ENCODE assay signal across 25 cellular contexts in the genomic region with DNA sequence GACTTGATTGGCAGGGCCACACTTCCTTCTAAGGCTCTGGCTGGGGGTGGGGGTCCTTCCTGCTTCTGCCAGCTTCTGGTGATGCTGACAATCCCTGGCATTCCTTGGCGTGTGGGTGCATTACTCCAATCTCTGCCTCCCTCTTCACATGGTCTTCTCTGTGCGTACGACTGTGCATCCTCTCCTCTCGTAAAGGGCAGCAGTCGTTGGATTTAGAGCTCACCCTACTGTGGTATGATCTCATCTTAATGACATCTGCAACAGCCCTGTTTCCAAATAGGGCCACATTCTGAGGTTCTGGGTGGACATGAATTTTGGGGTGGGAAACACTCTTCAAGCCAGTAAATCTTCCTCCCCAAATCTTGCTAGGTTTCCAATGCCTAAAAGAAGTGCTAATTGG. TPM values are rescaled to one million over a fixed set of nuclear protein-coding genes. Genes with fewer than 3 reads are reported as not detected.
DNase-seq lines count a peak whose midpoint lies in the region; ATAC-seq, FAIRE-seq and TF ChIP-seq lines count a peak whose summit lies in the region.
"Had no signal": no experiment of that assay in that cellular context is flagged by ENCODE, and none has a peak within 500 bp of the region (broad histone marks: within the 10 kb centered on the region; RNA-seq: fewer than 3 reads in every experiment).

No MANE protein-coding gene starts in this region.

- peak; percentile 27 for DNase-seq in Daoy (ENCODE audit: low read depth)
- no peak for DNase-seq in HTR-8/SVneo (ENCODE audit: insufficient read length, low spot score)
- peak in 1 of 2 experiments; percentile 57 for DNase-seq in SJSA1 (ENCODE audit: low read depth in 1 of 2, low spot score in 2 of 2)
- DNase-seq in mesendoderm: peak; percentile 30
- DNase-seq in HepG2 (ENCODE audit: low spot score): no peak
- DNase-seq in activated T-cell treated with anti-CD3 and anti-CD28 coated beads, Interleukin-2, amount 50 U/mL, for 24 hours: no peak
- DNase-seq in NCI-H2171 treated with DMSO at 0.1 percent for 48 hours (lab: John Stamatoyannopoulos, UW): no peak
- DNase-seq in activated CD8-positive, alpha-beta memory T cell treated with anti-CD3 and anti-CD28 coated beads, Interleukin-2, amount 50 U/mL, for 4 hours: no peak
- DNase-seq: activated CD4-positive, alpha-beta T cell treated with anti-CD3 and anti-CD28 coated beads, Interleukin-2, amount 10 ng/mL, durations not matched to agents 7 days and 5 days; activated CD8-positive, alpha-beta memory T cell treated with anti-CD3 and anti-CD28 coated beads, Interleukin-2, amount 50 U/mL, for 48 hours; activated gamma-delta T cell treated with Interleukin-2 at 50 U/mL for 16 hours; central memory CD4-positive, alpha-beta T cell; DMS79 treated with DMSO at 0.1 percent for 48 hours; left lung; mucosa of descending colon; NCI-H2227 treated with DMSO at 0.1 percent for 48 hours; NK-92 treated with Interleukin-12 subunit alpha and Interleukin-12 subunit beta, amount 100 ng/mL, for 24 hours; Right ventricle myocardium superior; stimulated activated CD8-positive, alpha-beta memory T cell treated with anti-CD3 and anti-CD28 coated beads, Interleukin-4, amount 100 ng/mL, for 48 hours; substantia nigra; T-helper 1 cell had no signal

- no peak overlapping the region for H2BK120ac ChIP-seq in mesendoderm (ENCODE audit: low read depth, low read length)

- no peak overlapping the region for H3K56ac ChIP-seq in mesendoderm (ENCODE audit: low read length)

- H3K79me1 ChIP-seq in mesendoderm (ENCODE audit: low read length): no peaks in the 10 kb centered on the region

- WGBS in mesendoderm (ENCODE audit: extremely low coverage, insufficient coverage, low lambda C conversion rate): no CpG with 5 or more reads among the region's 5 CpGs
- WGBS in HepG2 (ENCODE audit: low lambda C conversion rate): 61% methylated on average over 5 of the region's 5 CpGs

- H3K18ac ChIP-seq in mesendoderm (ENCODE audit: low read length): no peak overlapping the region

- H3K36me3 ChIP-seq in SJSA1 (no peaks in the 10 kb centered on the region), mesendoderm (ENCODE audit: control insufficient read depth, insufficient read depth, low read length) (no peaks in the 10 kb centered on the region), HepG2 (replicated peaks in 1 of 2; ENCODE audit: control insufficient read depth in 1 of 2, insufficient read depth in 2 of 2, low read length in 2 of 2) (no peaks in the 10 kb centered on the region)
- H3K36me3 ChIP-seq: left lung, neural progenitor cell, prostate gland, vagina had no signal

- no peaks in the 10 kb centered on the region for H3K36me3 Mint-ChIP-seq in activated T-cell treated with anti-CD3 and anti-CD28 coated beads, Interleukin-2, amount 50 U/mL, for 24 hours (ENCODE audit: low read depth)
- H3K36me3 Mint-ChIP-seq: neural progenitor cell had no signal

- TF ChIP-seq RAD21 in HepG2 (CRISPR knock-in tag; IDR thresholded peaks at IDR 0.05): no peak

- H3K27ac ChIP-seq in SJSA1 (peak overlapping the region; percentile 69), mesendoderm (ENCODE audit: low read depth, low read length) (no peak overlapping the region), HepG2 (ENCODE audit: extremely low read length, insufficient read depth, low read length) (no peak overlapping the region)
- H3K27ac ChIP-seq: left lung, neural progenitor cell, prostate gland, spleen, vagina had no signal

- peak overlapping the region; percentile 54 for H2AK5ac ChIP-seq in mesendoderm (ENCODE audit: low read length)

- no peak overlapping the region for H2BK5ac ChIP-seq in mesendoderm (ENCODE audit: low read length)

- H3K9ac ChIP-seq in mesendoderm (ENCODE audit: low read length) (no peak overlapping the region), HepG2 (ENCODE audit: insufficient read depth, low read depth, low read length) (no peak overlapping the region)
- H3K9ac ChIP-seq: neural progenitor cell had no signal

- no peak overlapping the region for H4K5ac ChIP-seq in mesendoderm (ENCODE audit: low read length)

- H3K27ac Mint-ChIP-seq in activated T-cell treated with anti-CD3 and anti-CD28 coated beads, Interleukin-2, amount 50 U/mL, for 24 hours: no peak overlapping the region
- H3K27ac Mint-ChIP-seq: activated CD4-positive, alpha-beta T cell treated with anti-CD3 and anti-CD28 coated beads, Interleukin-2, amount 10 ng/mL, durations not matched to agents 7 days and 5 days; neural progenitor cell had no signal

- H3K79me2 ChIP-seq in mesendoderm (ENCODE audit: control insufficient read depth, insufficient read depth, low read length): no peaks in the 10 kb centered on the region
- no peaks in the 10 kb centered on the region for H3K79me2 ChIP-seq in HepG2 (ENCODE audit: insufficient read depth, low read length)

- H3K4me3 Mint-ChIP-seq in activated T-cell treated with anti-CD3 and anti-CD28 coated beads, Interleukin-2, amount 50 U/mL, for 24 hours: no peak overlapping the region
- H3K4me3 Mint-ChIP-seq: activated CD4-positive, alpha-beta T cell treated with anti-CD3 and anti-CD28 coated beads, Interleukin-2, amount 10 ng/mL, durations not matched to agents 7 days and 5 days; neural progenitor cell had no signal

- in situ Hi-C loops in HepG2 (cut with HindIII; ENCODE audit: extremely low pct_ligation_motif_present, low pct_unique_long_range_greater_than_20kb): no loop called here

- POLR2A ChIA-PET in HepG2 (lab: Yijun Ruan, JAX): no interaction called here

- FAIRE-seq in HTR-8/SVneo (lab: Jason Lieb, UNC) (peak; percentile 9), HepG2 (lab: Jason Lieb, UNC) (no peak)

- no peak overlapping the region for H2AFZ ChIP-seq in HepG2 (ENCODE audit: low read length)
- H2AFZ ChIP-seq: neural progenitor cell had no signal

- no peaks in the 10 kb centered on the region for H3K4me1 Mint-ChIP-seq in activated T-cell treated with anti-CD3 and anti-CD28 coated beads, Interleukin-2, amount 50 U/mL, for 24 hours (ENCODE audit: low read depth)
- H3K4me1 Mint-ChIP-seq: activated CD4-positive, alpha-beta T cell treated with anti-CD3 and anti-CD28 coated beads, Interleukin-2, amount 10 ng/mL, durations not matched to agents 7 days and 5 days had no signal

- peaks cover 57% of the 10 kb centered on the region for H3K4me1 ChIP-seq in SJSA1 (replicated peaks)
- no peaks in the 10 kb centered on the region for H3K4me1 ChIP-seq in mesendoderm (ENCODE audit: control insufficient read depth, low read depth, low read length)
- H3K4me1 ChIP-seq in HepG2 (ENCODE audit: insufficient read depth, low read length): peaks cover 15% of the 10 kb centered on the region
- H3K4me1 ChIP-seq: left lung, neural progenitor cell, prostate gland, vagina had no signal

- H3K27me3 Mint-ChIP-seq in activated T-cell treated with anti-CD3 and anti-CD28 coated beads, Interleukin-2, amount 50 U/mL, for 24 hours: no peaks in the 10 kb centered on the region

- no TSS peak for BruUV-seq in HepG2 (replicated peaks; lab: Mats Ljungman, UMichigan)

- H3K4me3 ChIP-seq in SJSA1: no peak overlapping the region
- no peak overlapping the region for H3K4me3 ChIP-seq in mesendoderm (ENCODE audit: low read length)
- H3K4me3 ChIP-seq in HepG2 (replicated peaks in 1 of 3; ENCODE audit: insufficient read depth in 1 of 3, low read depth in 2 of 3, low read length in 3 of 3): no peak overlapping the region
- H3K4me3 ChIP-seq: left lung, mucosa of descending colon, neural progenitor cell, prostate gland, spleen, vagina had no signal

- H3K4me2 ChIP-seq in mesendoderm (ENCODE audit: low read length): no peak overlapping the region
- no peak overlapping the region for H3K4me2 ChIP-seq in HepG2 (ENCODE audit: low read depth, low read length)
- H3K4me2 ChIP-seq: neural progenitor cell had no signal

- TF ChIP-seq CTCF in HepG2 (CRISPR knock-in tag; IDR thresholded peaks at IDR 0.05): no peak

- H3K9me3 ChIP-seq in SJSA1 (replicated peaks) (no peaks in the 10 kb centered on the region; the same call in 1 of the 2 replicates), HepG2 (ENCODE audit: low read length) (no peaks in the 10 kb centered on the region)
- H3K9me3 ChIP-seq: mucosa of descending colon, prostate gland, vagina had no signal

- H3K23ac ChIP-seq in mesendoderm (ENCODE audit: low read length): no peak overlapping the region

- no peak overlapping the region for H2BK15ac ChIP-seq in mesendoderm (replicated peaks; ENCODE audit: low read depth)

- no peaks in the 10 kb centered on the region for H4K20me1 ChIP-seq in HepG2 (ENCODE audit: insufficient read depth, low read length)

- ATAC-seq in HepG2: no peak

- TF ChIP-seq POLR2A in HepG2 (IDR thresholded peaks at IDR 0.05; ENCODE audit: insufficient read depth in 1 of 2, low read depth in 2 of 2, low read length in 2 of 2): no peak

- H3K9me3 Mint-ChIP-seq in activated T-cell treated with anti-CD3 and anti-CD28 coated beads, Interleukin-2, amount 50 U/mL, for 24 hours: peaks cover 4% of the 10 kb centered on the region
- H3K9me3 Mint-ChIP-seq: activated CD4-positive, alpha-beta T cell treated with anti-CD3 and anti-CD28 coated beads, Interleukin-2, amount 10 ng/mL, durations not matched to agents 7 days and 5 days had no signal

- no peak overlapping the region for H3K4ac ChIP-seq in mesendoderm (ENCODE audit: low read depth, low read length)

- no peaks in the 10 kb centered on the region for H3K27me3 ChIP-seq in SJSA1 (replicated peaks)
- no peaks in the 10 kb centered on the region for H3K27me3 ChIP-seq in mesendoderm (ENCODE audit: insufficient read depth, low read length, poor library complexity)
- peaks cover 0 to 22% of the 10 kb centered on the region in 2 experiments; a peak in 2 of 5 replicates for H3K27me3 ChIP-seq in HepG2 (ENCODE audit: control insufficient read depth in 1 of 2, insufficient read depth in 2 of 2, low read length in 2 of 2)
- H3K27me3 ChIP-seq: left lung, neural progenitor cell, spleen, vagina had no signal

- intact Hi-C loops in HepG2 (cut with micrococcal nuclease; ENCODE audit: unreplicated experiment): no loop called here

- TF ChIP-seq EP300 in HepG2 (IDR thresholded peaks at IDR 0.05; ENCODE audit: low read depth in 2 of 2, low read length in 2 of 2) (no peak), HepG2 (CRISPR knock-in tag; IDR thresholded peaks at IDR 0.05; ENCODE audit: borderline replicate concordance) (no peak)

- no peak overlapping the region for H4K8ac ChIP-seq in mesendoderm (ENCODE audit: low read depth, low read length)

- CTCF ChIA-PET in HepG2 (lab: Yijun Ruan, JAX; ENCODE audit: low intra/inter-chr PET ratio, low total read pairs): no interaction called here

RNA-seq across cellular contexts. Expression of a gene that starts 36.8 kb away (rescaled TPM):
- 0.40 TPM in 1 of 2 replicates, not detected in the other for total RNA-seq in Daoy (2014; rRNA removed; shearing (Covaris generic))
- total RNA-seq in SJSA1 (2014; rRNA removed; shearing (Covaris generic)): 2.9 and 3.0 TPM in 2 replicates
- polyA plus RNA-seq in mesendoderm (2013, experiment 1 of 2): 0.25 TPM
- polyA plus RNA-seq in mesendoderm (2013, experiment 2 of 2): 0.10 TPM
- not detected in 2 replicates for total RNA-seq in HepG2 (2016; rRNA removed; fragmentation: Illumina TruSeq; extraction: Trizol)
- not detected in 2 replicates for total RNA-seq in HepG2 (2016; cell fraction: cytosol; rRNA removed; fragmentation: Illumina TruSeq; extraction: Trizol; ENCODE audit: low read depth)
- total RNA-seq in HepG2 (2016; cell fraction: insoluble cytoplasmic fraction; rRNA removed; fragmentation: Illumina TruSeq; extraction: Trizol): not detected in 2 replicates
- not detected in 2 replicates for total RNA-seq in HepG2 (2016; cell fraction: membrane; rRNA removed; fragmentation: Illumina TruSeq; extraction: Trizol)
- total RNA-seq in HepG2 (2016; cell fraction: nucleus; rRNA removed; fragmentation: Illumina TruSeq; extraction: Trizol): not detected in 2 replicates
- 0.08 TPM in 1 of 2 replicates, not detected in the other for polyA plus RNA-seq in HepG2 (2011; rRNA removed)
- 0.11 TPM in 1 of 2 replicates, not detected in the other for polyA plus RNA-seq in HepG2 (2011; cell fraction: cytosol; rRNA removed)
- polyA plus RNA-seq in HepG2 (2011; cell fraction: nucleus; rRNA removed): 0.14 and 0.66 TPM in 2 replicates
- polyA plus RNA-seq in HepG2 (2012): not detected in 2 replicates
- polyA plus RNA-seq in HepG2 (2016; cell fraction: cytosol; fragmentation: Illumina TruSeq; extraction: Trizol; ENCODE audit: low read depth): not detected in 2 replicates
- not detected in 2 replicates for polyA plus RNA-seq in HepG2 (2016; cell fraction: insoluble cytoplasmic fraction; fragmentation: Illumina TruSeq; extraction: Trizol; ENCODE audit: low read depth)
- polyA plus RNA-seq in HepG2 (2016; cell fraction: membrane; fragmentation: Illumina TruSeq; extraction: Trizol; ENCODE audit: low read depth): not detected in 2 replicates
- not detected in 2 replicates for polyA plus RNA-seq in HepG2 (2016; cell fraction: nucleus; fragmentation: Illumina TruSeq; extraction: Trizol; ENCODE audit: insufficient read depth, low read depth)
- polyA minus RNA-seq in HepG2 (2011; rRNA and poly(A)+ RNA removed; ENCODE audit: low replicate concordance): 0.23 and 0.62 TPM in 2 replicates
- polyA minus RNA-seq in HepG2 (2011; cell fraction: cytosol; rRNA and poly(A)+ RNA removed): not detected in 2 replicates
- polyA minus RNA-seq in HepG2 (2011; cell fraction: nucleus; rRNA and poly(A)+ RNA removed): 0.99 and 1.3 TPM in 2 replicates
- total RNA-seq: mucosa of descending colon, Right ventricle myocardium superior had no signal

Comparison
In these comparisons a context has a peak if more than half of its experiments do, and no peak if none do; other contexts are left out.
1. DNase-seq: peak in Daoy (single experiment) and mesendoderm (single experiment); none in HTR-8/SVneo (single experiment), HepG2 (single experiment), activated T-cell treated with anti-CD3 and anti-CD28 coated beads, Interleukin-2, amount 50 U/mL, for 24 hours (single experiment), NCI-H2171 treated with DMSO at 0.1 percent for 48 hours (single experiment) and activated CD8-positive, alpha-beta memory T cell treated with anti-CD3 and anti-CD28 coated beads, Interleukin-2, amount 50 U/mL, for 4 hours (single experiment).